18 cellular contexts compared by ENCODE assay signal in genomic region chr10:21627331-21627730, GRCh38.
"Had no signal": no experiment of that assay in that cellular context is flagged by ENCODE, and none has a peak within 500 bp of the region (broad histone marks: within the 10 kb centered on the region; RNA-seq: fewer than 3 reads in every experiment).

No MANE protein-coding gene starts in this region.

- H3K27ac Mint-ChIP-seq: memory B cell had no signal

- H3K9me3 ChIP-seq: lower lobe of right lung, neutrophil, stomach, thoracic aorta, transverse colon had no signal

- H3K4me3 Mint-ChIP-seq: memory B cell; naive thymus-derived CD4-positive, alpha-beta T cell had no signal

- H3K4me1 ChIP-seq: lower lobe of right lung had no signal

- H3K36me3 ChIP-seq: neutrophil had no signal

- H3K9me3 Mint-ChIP-seq: memory B cell had no signal

- ATAC-seq: left lobe of liver; naive thymus-derived CD4-positive, alpha-beta T cell had no signal

- H3K4me3 ChIP-seq: coronary artery, lower lobe of right lung, stomach, thoracic aorta, transverse colon had no signal

- H3K27me3 ChIP-seq: neutrophil, stomach, transverse colon had no signal

- DNase-seq: effector CD4-positive, alpha-beta T cell; foreskin melanocyte; hippocampal formation; kidney glomerular epithelial cell; lower lobe of right lung; naive thymus-derived CD4-positive, alpha-beta T cell; posterior cingulate gyrus; small intestine; stimulated activated CD4-positive, alpha-beta T cell treated with anti-CD3 and anti-CD28 coated beads, Interleukin-12 subunit alpha, Interleukin-12 subunit beta, amount 100 ng/mL, for 4 hours; stimulated activated naive CD4-positive, alpha-beta T cell; stomach; substantia nigra; transverse colon had no signal

- H3K27me3 Mint-ChIP-seq: memory B cell; naive thymus-derived CD4-positive, alpha-beta T cell had no signal

- H3K27ac ChIP-seq: coronary artery, lower lobe of right lung, neutrophil, stomach, thoracic aorta, transverse colon had no signal
